1 cellular context compared by ENCODE assay signal in genomic region chr11:119222308-119222707, GRCh38.
TF ChIP-seq lines count a peak whose summit lies in the region.

No MANE protein-coding gene starts in this region.

TF ChIP-seq in K562, 482 proteins besides CTCF, POLR2A, EP300 and RAD21:
- TF ChIP-seq YY1 (IDR thresholded peaks at IDR 0.05; ENCODE audit: borderline replicate concordance in 1 of 3, control insufficient read depth in 1 of 3, extremely low read depth in 1 of 3, insufficient read depth in 3 of 3, insufficient read length in 1 of 3, insufficient replicate concordance in 2 of 3, low read depth in 1 of 3, low read length in 2 of 3) = peak in 1 of 3 experiments; percentile 57
- no peak for TF ChIP-seq NCOA2 (IDR thresholded peaks at IDR 0.05; ENCODE audit: partially characterized antibody in 2 of 2)
